In the genomic region with DNA sequence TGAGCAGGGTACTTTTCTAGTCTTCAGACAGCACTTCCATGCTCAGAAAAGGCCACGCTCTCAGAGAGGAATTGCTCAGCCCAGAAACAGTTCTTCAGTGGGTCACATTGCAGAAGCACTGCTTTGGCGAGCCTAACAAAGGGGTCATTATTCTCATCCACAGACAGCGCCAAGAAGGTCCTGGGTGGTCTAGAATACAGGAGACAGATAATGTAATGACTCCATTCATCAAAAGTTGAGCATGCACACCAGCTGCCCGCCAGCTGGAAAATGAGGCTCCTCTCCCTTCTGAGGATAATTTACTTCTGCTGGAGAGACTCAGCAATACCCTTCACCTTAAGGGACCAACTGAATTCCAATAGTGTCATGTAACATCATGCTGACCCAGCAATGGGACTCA, we compare ENCODE assay signal across 23 cellular contexts.
DNase-seq lines count a peak whose midpoint lies in the region; ATAC-seq and TF ChIP-seq lines count a peak whose summit lies in the region.
"Had no signal": no experiment of that assay in that cellular context is flagged by ENCODE, and none has a peak within 500 bp of the region (broad histone marks: within the 10 kb centered on the region; RNA-seq: fewer than 3 reads in every experiment).

No MANE protein-coding gene starts in this region.

- H3K4me3 Mint-ChIP-seq in T-helper 17 cell = no peak overlapping the region
- H3K4me3 Mint-ChIP-seq: activated B cell treated with CpG ODN at 0.5 μM for 24 hours; activated CD8-positive, alpha-beta T cell treated with anti-CD3 and anti-CD28 coated beads, Interleukin-2, amount 10 ng/mL, durations not matched to agents 7 days and 5 days; activated naive CD8-positive, alpha-beta T cell treated with anti-CD3 and anti-CD28 coated beads, Interleukin-2, amount 10 ng/mL, durations not matched to agents 7 days and 5 days; activated T-cell treated with anti-CD3 and anti-CD28 coated beads, Interleukin-2, amount 50 U/mL, for 72 hours; HFFc6; stimulated activated naive CD8-positive, alpha-beta T cell treated with anti-CD3 and anti-CD28 coated beads, Interleukin-15, amount 100 ng/mL, for 72 hours had no signal

- H3K9me3 ChIP-seq in upper lobe of right lung (no peaks in the 10 kb centered on the region), T-helper 17 cell (ENCODE audit: control insufficient read depth, low read length, poor library complexity, severe bottlenecking) (no peaks in the 10 kb centered on the region)
- H3K9me3 ChIP-seq: uterus had no signal

- no peaks in the 10 kb centered on the region for H3K4me1 Mint-ChIP-seq in T-helper 17 cell

- no peaks in the 10 kb centered on the region for H3K27me3 Mint-ChIP-seq in T-helper 17 cell
- H3K27me3 Mint-ChIP-seq: stimulated activated naive CD8-positive, alpha-beta T cell treated with anti-CD3 and anti-CD28 coated beads, Interleukin-15, amount 100 ng/mL, for 72 hours had no signal

- peaks cover 2% of the 10 kb centered on the region for H3K36me3 Mint-ChIP-seq in T-helper 17 cell (ENCODE audit: low read depth)

- ATAC-seq in upper lobe of right lung (peak; percentile 41), GM21786 (IDR thresholded peaks at IDR 0.05; ENCODE audit: unreplicated experiment) (no peak), T-helper 17 cell (no peak)
- ATAC-seq: activated CD8-positive, alpha-beta T cell treated with anti-CD3 and anti-CD28 coated beads, Interleukin-2, amount 10 ng/mL, durations not matched to agents 7 days and 5 days; activated T-cell treated with anti-CD3 and anti-CD28 coated beads, Interleukin-2, amount 50 U/mL, for 72 hours; GM12878; stimulated activated naive CD8-positive, alpha-beta T cell treated with anti-CD3 and anti-CD28 coated beads, Interleukin-15, amount 100 ng/mL, for 72 hours had no signal

- no peaks in the 10 kb centered on the region for H3K4me1 ChIP-seq in upper lobe of right lung
- H3K4me1 ChIP-seq: uterus had no signal

- peak; percentile 15 for DNase-seq in SK-N-DZ (ENCODE audit: low spot score)
- DNase-seq in globus pallidus (ENCODE audit: low spot score) = peak; percentile 61
- DNase-seq in mucosa of gallbladder (ENCODE audit: low spot score) = peak; percentile 19
- no peak for DNase-seq in upper lobe of right lung
- no peak for DNase-seq in T-helper 17 cell
- no peak for DNase-seq in DMS79 (lab: John Stamatoyannopoulos, UW)
- DNase-seq: activated B cell treated with CpG ODN at 0.5 μM for 24 hours; activated CD8-positive, alpha-beta T cell treated with anti-CD3 and anti-CD28 coated beads, Interleukin-2, amount 10 ng/mL, durations not matched to agents 7 days and 5 days; activated naive CD8-positive, alpha-beta T cell treated with anti-CD3 and anti-CD28 coated beads, Interleukin-2, amount 10 ng/mL, durations not matched to agents 7 days and 5 days; activated T-cell treated with anti-CD3 and anti-CD28 coated beads, Interleukin-2, amount 50 U/mL, for 72 hours; GDM1; HFFc6; NCI-H1092; NCI-H526; occipital lobe; SHP77 treated with DMSO at 0.1 percent for 48 hours; stimulated activated naive CD8-positive, alpha-beta T cell treated with anti-CD3 and anti-CD28 coated beads, Interleukin-15, amount 100 ng/mL, for 72 hours; T-helper 2 cell had no signal

- H3K27me3 ChIP-seq in upper lobe of right lung = no peaks in the 10 kb centered on the region
- H3K27me3 ChIP-seq: cardiac muscle cell, hepatocyte, uterus had no signal

- no peak overlapping the region for H3K27ac ChIP-seq in upper lobe of right lung
- H3K27ac ChIP-seq: cardiac muscle cell, hepatocyte, uterus had no signal

- H3K4me3 ChIP-seq in upper lobe of right lung = no peak overlapping the region
- H3K4me3 ChIP-seq: cardiac muscle cell, GM12878, hepatocyte, uterus had no signal

- H3K36me3 ChIP-seq in upper lobe of right lung = no peaks in the 10 kb centered on the region
- H3K36me3 ChIP-seq: cardiac muscle cell, uterus had no signal

- intact Hi-C loops in upper lobe of right lung (cut with DNase I) = no loop called here

- TF ChIP-seq CTCF in upper lobe of right lung (IDR thresholded peaks at IDR 0.05) = no peak

- H3K27ac Mint-ChIP-seq in T-helper 17 cell = no peak overlapping the region
- H3K27ac Mint-ChIP-seq: activated B cell treated with CpG ODN at 0.5 μM for 24 hours; activated CD8-positive, alpha-beta T cell treated with anti-CD3 and anti-CD28 coated beads, Interleukin-2, amount 10 ng/mL, durations not matched to agents 7 days and 5 days; activated naive CD8-positive, alpha-beta T cell treated with anti-CD3 and anti-CD28 coated beads, Interleukin-2, amount 10 ng/mL, durations not matched to agents 7 days and 5 days; activated T-cell treated with anti-CD3 and anti-CD28 coated beads, Interleukin-2, amount 50 U/mL, for 72 hours; HFFc6; stimulated activated naive CD8-positive, alpha-beta T cell treated with anti-CD3 and anti-CD28 coated beads, Interleukin-15, amount 100 ng/mL, for 72 hours had no signal

Comparison
In these comparisons a context has a peak if more than half of its experiments do, and no peak if none do; other contexts are left out.
1. DNase-seq: peak in SK-N-DZ (single experiment), globus pallidus (single experiment) and mucosa of gallbladder (single experiment); none in upper lobe of right lung (single experiment), T-helper 17 cell (0 of 3) and DMS79 (single experiment).